Comparison of ENCODE assay signal across 3 cellular contexts in the genomic region with DNA sequence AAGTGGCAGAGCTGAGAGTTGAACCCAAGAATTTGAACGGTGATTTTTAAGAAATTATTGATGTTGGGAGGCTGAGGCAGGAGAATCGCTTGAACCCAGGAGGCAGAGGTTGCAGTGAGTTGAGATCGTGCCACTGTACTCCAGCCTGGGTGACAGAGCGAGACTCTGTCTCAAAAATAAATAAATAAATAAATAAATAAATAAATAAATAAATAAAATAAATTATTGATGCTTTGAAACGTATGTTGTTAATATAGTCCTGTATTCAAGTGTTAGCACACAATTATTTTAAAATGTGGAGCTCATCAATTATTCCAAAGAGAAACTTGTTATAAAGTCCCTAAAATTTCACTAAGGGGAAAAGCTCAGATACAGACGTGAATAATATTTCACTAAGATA.
DNase-seq lines count a peak whose midpoint lies in the region; ATAC-seq, FAIRE-seq and TF ChIP-seq lines count a peak whose summit lies in the region.
"Not testable (repeated sequence)": the region's sequence is repeated elsewhere in the genome, so short reads cannot be mapped to it uniquely, and the experiment has no call there.

No MANE protein-coding gene starts in this region.

- CTCF ChIA-PET in A549 (lab: Yijun Ruan, JAX): interaction anchor here (0.9 kb wide), 1 partner anchor 17 kb away, joined by 3 read pairs; no protein-coding TSS in a partner anchor
- CTCF ChIA-PET in HEK293 (lab: Yijun Ruan, JAX): not testable (repeated sequence)

- WGBS in A549 (ENCODE audit: missing lambda C conversion rate): 89% methylated on average over 6 of the region's 6 CpGs

- ATAC-seq in A549: not testable (repeated sequence)

- TF ChIP-seq EP300 in A549 (IDR thresholded peaks at IDR 0.05): not testable (repeated sequence)

- H3K4me3 ChIP-seq in A549; HEK293 (ENCODE audit: low read depth, low read length): not testable (repeated sequence)

- not testable (repeated sequence) for H3K27ac ChIP-seq in A549; HEK293 (ENCODE audit: extremely low read depth, low read depth, low read length)

- H3K36me3 ChIP-seq in HEK293 (ENCODE audit: control insufficient read depth in 2 of 2, insufficient read depth in 1 of 2, low read length in 2 of 2): not testable (repeated sequence)

- not testable (repeated sequence) for H3K4me1 ChIP-seq in A549; HEK293 (ENCODE audit: control insufficient read depth, insufficient read depth, low read length)

- TF ChIP-seq RAD21 in A549 (conservative IDR thresholded peaks at IDR 0.05 in 1 of 2, IDR thresholded peaks at IDR 0.05 in 1 of 2): not testable (repeated sequence)

- H3K4me2 ChIP-seq in A549: not testable (repeated sequence)

- not testable (repeated sequence) for DNase-seq in A549 (ENCODE audit: low read depth in 1 of 2, low spot score in 1 of 2)

- TF ChIP-seq CTCF in A549 (IDR thresholded peaks at IDR 0.05); HEK293 (tag by site-specific recombination; IDR thresholded peaks at IDR 0.05): not testable (repeated sequence)

- POLR2A ChIA-PET in A549 (lab: Yijun Ruan, JAX): interaction anchor here (0.5 kb wide), 1 partner anchor 10 kb away, joined by 3 read pairs; no protein-coding TSS in a partner anchor
- POLR2A ChIA-PET in HEK293 (lab: Yijun Ruan, JAX): not testable (repeated sequence)

- H3K9me3 ChIP-seq in A549; HEK293 (ENCODE audit: control insufficient read depth, insufficient read depth, low read depth, low read length): not testable (repeated sequence)

- FAIRE-seq in A549 (lab: Jason Lieb, UNC): not testable (repeated sequence)
- peak; percentile 65 for FAIRE-seq in colon (lab: Jason Lieb, UNC)

- not testable (repeated sequence) for TF ChIP-seq POLR2A in A549 (IDR thresholded peaks at IDR 0.05; ENCODE audit: low read length)

TF ChIP-seq in A549, 52 proteins besides CTCF, POLR2A, EP300 and RAD21:
- peak; percentile 62 for TF ChIP-seq ZC3H11A (IDR thresholded peaks at IDR 0.05)
TF ChIP-seq in A549: peak in this region for 1; not testable (repeated sequence) for 51.

TF ChIP-seq in HEK293, 187 proteins besides CTCF, POLR2A, EP300 and RAD21 (continues in another document):
- TF ChIP-seq ZNF404 (tag by site-specific recombination; IDR thresholded peaks at IDR 0.05) (0 out of 2 replicates have a peak, but pooled peaks have one; percentile 30), ZXDB (tag by site-specific recombination; IDR thresholded peaks at IDR 0.05) (peak; percentile 47; the same call in 1 of the 2 replicates), ZNF623 (tag by site-specific recombination; IDR thresholded peaks at IDR 0.05) (peak; percentile 68), ZNF426 (tag by site-specific recombination; IDR thresholded peaks at IDR 0.05) (peak; percentile 79), ZNF433 (tag by site-specific recombination; IDR thresholded peaks at IDR 0.05; ENCODE audit: low read depth) (peak; percentile 59; the same call in 1 of the 2 replicates), ZNF266 (tag by site-specific recombination; IDR thresholded peaks at IDR 0.05; ENCODE audit: low read depth) (0 out of 2 replicates have a peak, but pooled peaks have one; percentile 24), ZNF654 (tag by site-specific recombination; IDR thresholded peaks at IDR 0.05; ENCODE audit: low read depth) (peak; percentile 22), ZNF629 (tag by site-specific recombination; IDR thresholded peaks at IDR 0.05) (0 out of 2 replicates have a peak, but pooled peaks have one; percentile 27), ZNF202 (tag by site-specific recombination; IDR thresholded peaks at IDR 0.05; ENCODE audit: borderline replicate concordance) (0 out of 2 replicates have a peak, but pooled peaks have one; percentile 36), ZNF529 (tag by site-specific recombination; IDR thresholded peaks at IDR 0.05; ENCODE audit: insufficient replicate concordance) (peak; percentile 20), ZNF558 (tag by site-specific recombination; IDR thresholded peaks at IDR 0.05) (0 out of 2 replicates have a peak, but pooled peaks have one; percentile 57), ZNF555 (tag by site-specific recombination; conservative IDR thresholded peaks at IDR 0.05) (peak; percentile 86), ZNF394 (tag by site-specific recombination; IDR thresholded peaks at IDR 0.05; ENCODE audit: borderline replicate concordance) (peak; percentile 89), ZNF140 (tag by site-specific recombination; IDR thresholded peaks at IDR 0.05) (peak; percentile 59; the same call in 1 of the 2 replicates), ZBTB8A (tag by site-specific recombination; IDR thresholded peaks at IDR 0.05) (peak; percentile 64)
- TF ChIP-seq, protein P1, sequence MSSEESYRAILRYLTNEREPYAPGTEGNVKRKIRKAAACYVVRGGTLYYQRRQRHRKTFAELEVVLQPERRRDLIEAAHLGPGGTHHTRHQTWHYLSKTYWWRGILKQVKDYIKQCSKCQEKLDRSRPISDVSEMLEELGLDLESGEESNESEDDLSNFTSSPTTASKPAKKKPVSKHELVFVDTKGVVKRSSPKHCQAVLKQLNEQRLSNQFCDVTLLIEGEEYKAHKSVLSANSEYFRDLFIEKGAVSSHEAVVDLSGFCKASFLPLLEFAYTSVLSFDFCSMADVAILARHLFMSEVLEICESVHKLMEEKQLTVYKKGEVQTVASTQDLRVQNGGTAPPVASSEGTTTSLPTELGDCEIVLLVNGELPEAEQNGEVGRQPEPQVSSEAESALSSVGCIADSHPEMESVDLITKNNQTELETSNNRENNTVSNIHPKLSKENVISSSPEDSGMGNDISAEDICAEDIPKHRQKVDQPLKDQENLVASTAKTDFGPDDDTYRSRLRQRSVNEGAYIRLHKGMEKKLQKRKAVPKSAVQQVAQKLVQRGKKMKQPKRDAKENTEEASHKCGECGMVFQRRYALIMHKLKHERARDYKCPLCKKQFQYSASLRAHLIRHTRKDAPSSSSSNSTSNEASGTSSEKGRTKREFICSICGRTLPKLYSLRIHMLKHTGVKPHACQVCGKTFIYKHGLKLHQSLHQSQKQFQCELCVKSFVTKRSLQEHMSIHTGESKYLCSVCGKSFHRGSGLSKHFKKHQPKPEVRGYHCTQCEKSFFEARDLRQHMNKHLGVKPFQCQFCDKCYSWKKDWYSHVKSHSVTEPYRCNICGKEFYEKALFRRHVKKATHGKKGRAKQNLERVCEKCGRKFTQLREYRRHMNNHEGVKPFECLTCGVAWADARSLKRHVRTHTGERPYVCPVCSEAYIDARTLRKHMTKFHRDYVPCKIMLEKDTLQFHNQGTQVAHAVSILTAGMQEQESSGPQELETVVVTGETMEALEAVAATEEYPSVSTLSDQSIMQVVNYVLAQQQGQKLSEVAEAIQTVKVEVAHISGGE (tag by site-specific recombination; conservative IDR thresholded peaks at IDR 0.05; ENCODE audit: low read depth): peak; percentile 70
- TF ChIP-seq, protein P2, sequence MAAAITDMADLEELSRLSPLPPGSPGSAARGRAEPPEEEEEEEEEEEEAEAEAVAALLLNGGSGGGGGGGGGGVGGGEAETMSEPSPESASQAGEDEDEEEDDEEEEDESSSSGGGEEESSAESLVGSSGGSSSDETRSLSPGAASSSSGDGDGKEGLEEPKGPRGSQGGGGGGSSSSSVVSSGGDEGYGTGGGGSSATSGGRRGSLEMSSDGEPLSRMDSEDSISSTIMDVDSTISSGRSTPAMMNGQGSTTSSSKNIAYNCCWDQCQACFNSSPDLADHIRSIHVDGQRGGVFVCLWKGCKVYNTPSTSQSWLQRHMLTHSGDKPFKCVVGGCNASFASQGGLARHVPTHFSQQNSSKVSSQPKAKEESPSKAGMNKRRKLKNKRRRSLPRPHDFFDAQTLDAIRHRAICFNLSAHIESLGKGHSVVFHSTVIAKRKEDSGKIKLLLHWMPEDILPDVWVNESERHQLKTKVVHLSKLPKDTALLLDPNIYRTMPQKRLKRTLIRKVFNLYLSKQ (tag by site-specific recombination; IDR thresholded peaks at IDR 0.05; ENCODE audit: borderline replicate concordance): 0 out of 2 replicates have a peak, but pooled peaks have one; percentile 15
- TF ChIP-seq, protein P3, sequence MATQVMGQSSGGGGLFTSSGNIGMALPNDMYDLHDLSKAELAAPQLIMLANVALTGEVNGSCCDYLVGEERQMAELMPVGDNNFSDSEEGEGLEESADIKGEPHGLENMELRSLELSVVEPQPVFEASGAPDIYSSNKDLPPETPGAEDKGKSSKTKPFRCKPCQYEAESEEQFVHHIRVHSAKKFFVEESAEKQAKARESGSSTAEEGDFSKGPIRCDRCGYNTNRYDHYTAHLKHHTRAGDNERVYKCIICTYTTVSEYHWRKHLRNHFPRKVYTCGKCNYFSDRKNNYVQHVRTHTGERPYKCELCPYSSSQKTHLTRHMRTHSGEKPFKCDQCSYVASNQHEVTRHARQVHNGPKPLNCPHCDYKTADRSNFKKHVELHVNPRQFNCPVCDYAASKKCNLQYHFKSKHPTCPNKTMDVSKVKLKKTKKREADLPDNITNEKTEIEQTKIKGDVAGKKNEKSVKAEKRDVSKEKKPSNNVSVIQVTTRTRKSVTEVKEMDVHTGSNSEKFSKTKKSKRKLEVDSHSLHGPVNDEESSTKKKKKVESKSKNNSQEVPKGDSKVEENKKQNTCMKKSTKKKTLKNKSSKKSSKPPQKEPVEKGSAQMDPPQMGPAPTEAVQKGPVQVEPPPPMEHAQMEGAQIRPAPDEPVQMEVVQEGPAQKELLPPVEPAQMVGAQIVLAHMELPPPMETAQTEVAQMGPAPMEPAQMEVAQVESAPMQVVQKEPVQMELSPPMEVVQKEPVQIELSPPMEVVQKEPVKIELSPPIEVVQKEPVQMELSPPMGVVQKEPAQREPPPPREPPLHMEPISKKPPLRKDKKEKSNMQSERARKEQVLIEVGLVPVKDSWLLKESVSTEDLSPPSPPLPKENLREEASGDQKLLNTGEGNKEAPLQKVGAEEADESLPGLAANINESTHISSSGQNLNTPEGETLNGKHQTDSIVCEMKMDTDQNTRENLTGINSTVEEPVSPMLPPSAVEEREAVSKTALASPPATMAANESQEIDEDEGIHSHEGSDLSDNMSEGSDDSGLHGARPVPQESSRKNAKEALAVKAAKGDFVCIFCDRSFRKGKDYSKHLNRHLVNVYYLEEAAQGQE (tag by site-specific recombination; IDR thresholded peaks at IDR 0.05): peak; percentile 57; the same call in 1 of the 2 replicates
